In the genomic region with DNA sequence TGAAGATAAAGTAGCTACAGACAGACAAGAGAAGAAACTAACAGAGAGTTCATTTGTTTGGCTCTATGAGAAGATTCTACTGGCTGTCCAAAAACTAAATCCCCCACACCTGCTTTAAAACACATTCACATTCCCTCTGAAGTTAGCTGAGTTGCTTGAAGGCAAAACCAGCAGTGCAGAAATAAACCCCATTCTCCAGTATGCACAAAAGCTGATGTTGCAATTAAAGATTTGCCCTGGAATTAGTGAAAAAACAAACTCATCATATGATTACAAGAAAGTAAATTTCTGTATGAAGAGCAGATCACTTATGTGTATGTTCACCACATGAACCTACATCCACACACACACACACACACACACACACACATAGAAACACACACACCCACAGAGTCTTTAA, we compare ENCODE assay signal across 24 cellular contexts. TPM values are rescaled to one million over a fixed set of nuclear protein-coding genes. Genes with fewer than 3 reads are reported as not detected.
"Had no signal": no experiment of that assay in that cellular context is flagged by ENCODE, and none has a peak within 500 bp of the region (broad histone marks: within the 10 kb centered on the region; RNA-seq: fewer than 3 reads in every experiment).

No MANE protein-coding gene starts in this region.

- ATAC-seq: left cardiac atrium; lower lobe of right lung; natural killer cell; pancreas; sciatic nerve; stimulated activated naive B cell treated with anti-CD40 and anti-IgM and Interleukin-4, amounts not matched to agents 10 μg/mL and 1 μg/mL and 100 μg/mL, for 72 hours had no signal

- H3K4me2 ChIP-seq: hepatocyte had no signal

- H3K9me3 ChIP-seq: left ventricle myocardium inferior, lower lobe of right lung, pancreas, stomach, thoracic aorta, transverse colon had no signal

- H3K79me2 ChIP-seq: hepatocyte had no signal

- H3K9me3 Mint-ChIP-seq: endodermal cell; memory B cell; mesothelial cell of epicardium; natural killer cell; stimulated activated naive B cell treated with anti-CD40 and anti-IgM and Interleukin-4, amounts not matched to agents 10 μg/mL and 1 μg/mL and 100 μg/mL, for 72 hours had no signal

- H2AFZ ChIP-seq: hepatocyte had no signal

- H3K4me3 Mint-ChIP-seq: endodermal cell; memory B cell; mesothelial cell of epicardium; natural killer cell; stimulated activated naive B cell treated with anti-CD40 and anti-IgM and Interleukin-4, amounts not matched to agents 10 μg/mL and 1 μg/mL and 100 μg/mL, for 72 hours had no signal

- H3K4me3 ChIP-seq: coronary artery, hepatocyte, left ventricle myocardium inferior, lower lobe of right lung, pancreas, stomach, thoracic aorta, transverse colon had no signal

- H3K27ac Mint-ChIP-seq: endodermal cell; memory B cell; mesothelial cell of epicardium; natural killer cell; progenitor cell of endocrine pancreas; stimulated activated naive B cell treated with anti-CD40 and anti-IgM and Interleukin-4, amounts not matched to agents 10 μg/mL and 1 μg/mL and 100 μg/mL, for 72 hours had no signal

- DNase-seq: effector CD4-positive, alpha-beta T cell; endodermal cell; foreskin melanocyte; head of caudate nucleus; kidney; left cardiac atrium; left ventricle myocardium inferior; lower lobe of right lung; natural killer cell; occipital lobe; pancreas; stimulated activated CD4-positive, alpha-beta T cell treated with anti-CD3 and anti-CD28 coated beads, Interleukin-2, amount 100 ng/mL, for 24 hours; stimulated activated CD4-positive, alpha-beta T cell treated with anti-CD3 and anti-CD28 coated beads, Interleukin-4, amount 100 ng/mL, for 4 hours; stimulated activated naive B cell treated with anti-CD40 and anti-IgM and Interleukin-4, amounts not matched to agents 10 μg/mL and 1 μg/mL and 100 μg/mL, for 72 hours; stomach; substantia nigra; transverse colon had no signal

- H3K36me3 ChIP-seq: left ventricle myocardium inferior, lower lobe of right lung, pancreas, stomach, thoracic aorta, transverse colon had no signal

- H3K27me3 ChIP-seq: hepatocyte, pancreas, stomach had no signal

- H3K36me3 Mint-ChIP-seq: memory B cell, mesothelial cell of epicardium, natural killer cell had no signal

- H3K27ac ChIP-seq: coronary artery, hepatocyte, lower lobe of right lung, pancreas, stomach, thoracic aorta, transverse colon had no signal

RNA-seq across cellular contexts. Expression of gene CAV1, which starts 9.3 kb away (rescaled TPM):
- total RNA-seq: natural killer cell had no signal
